Comparison of ENCODE assay signal across 14 cellular contexts in the genomic region with DNA sequence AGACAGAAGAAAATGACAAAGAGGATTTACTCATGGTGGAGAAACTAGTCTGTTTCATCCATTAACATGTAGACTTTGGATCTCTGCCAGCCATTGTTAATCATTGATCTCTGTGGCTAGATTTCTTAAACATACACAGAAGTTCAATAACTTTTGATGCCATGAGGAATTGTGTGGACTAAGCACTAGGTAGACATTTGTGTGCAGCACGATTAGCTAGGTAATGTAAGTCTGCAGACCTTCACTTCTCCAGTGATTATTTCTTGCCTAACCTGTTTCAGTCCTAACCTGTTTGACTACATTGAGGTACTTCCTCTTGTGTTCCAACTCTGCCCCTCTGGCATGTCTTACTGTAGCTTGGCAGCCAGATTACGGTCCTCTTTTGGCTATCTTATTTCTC.
A peak's percentile ranks its signal among the peaks of the same experiment; 100 is the strongest.
DNase-seq lines count a peak whose midpoint lies in the region; ATAC-seq and TF ChIP-seq lines count a peak whose summit lies in the region.
"Had no signal": no experiment of that assay in that cellular context is flagged by ENCODE, and none has a peak within 500 bp of the region (broad histone marks: within the 10 kb centered on the region; RNA-seq: fewer than 3 reads in every experiment).

No MANE protein-coding gene starts in this region.

- no peak overlapping the region for H3K4me3 Mint-ChIP-seq in MCF 10A (ENCODE audit: unreplicated experiment)

- H3K4me3 ChIP-seq in breast epithelium (no peak overlapping the region), colonic mucosa (no peak overlapping the region)
- H3K4me3 ChIP-seq: ovary, suprapubic skin had no signal

- ATAC-seq in left lobe of liver (peak; percentile 39), HG03378 (IDR thresholded peaks at IDR 0.05; ENCODE audit: unreplicated experiment) (no peak)

- H3K36me3 ChIP-seq in breast epithelium (no peaks in the 10 kb centered on the region), colonic mucosa (no peaks in the 10 kb centered on the region)
- H3K36me3 ChIP-seq: ovary, suprapubic skin had no signal

- intact Hi-C loops in MCF 10A (cut with micrococcal nuclease), result no loop called here
- intact Hi-C loops in breast epithelium (cut with DNase I; ENCODE audit: low total_unique reads), result no loop called here
- intact Hi-C loops in colonic mucosa (cut with DNase I), result no loop called here

- TF ChIP-seq CTCF in MCF 10A (IDR thresholded peaks at IDR 0.05; ENCODE audit: unreplicated experiment) (no peak), breast epithelium (IDR thresholded peaks at IDR 0.05) (no peak), colonic mucosa (IDR thresholded peaks at IDR 0.05) (no peak), GM13977 (IDR thresholded peaks at IDR 0.05; ENCODE audit: extremely low read depth, insufficient read depth, missing control alignments) (no peak)

- H3K4me1 ChIP-seq in breast epithelium (no peaks in the 10 kb centered on the region), colonic mucosa (no peaks in the 10 kb centered on the region)
- H3K4me1 ChIP-seq: suprapubic skin had no signal

- no peaks in the 10 kb centered on the region for H3K27me3 ChIP-seq in breast epithelium
- H3K27me3 ChIP-seq in colonic mucosa, result no peaks in the 10 kb centered on the region
- H3K27me3 ChIP-seq: ovary, suprapubic skin had no signal

- no peak for TF ChIP-seq POLR2A in breast epithelium (IDR thresholded peaks at IDR 0.05)

- POLR2A ChIA-PET in MCF 10A (lab: Yijun Ruan, JAX), result no interaction called here

- no peaks in the 10 kb centered on the region for H3K4me1 Mint-ChIP-seq in MCF 10A (ENCODE audit: insufficient read depth, unreplicated experiment)

- H3K9ac ChIP-seq in colonic mucosa (ENCODE audit: low read depth in 2 of 2, low read length in 2 of 2), result no peak overlapping the region

- in situ Hi-C loops in GM13977 (cut with MboI; ENCODE audit: low pct_unique_long_range_greater_than_20kb, low sequenced_read_pairs, unreplicated experiment), result no loop called here

- no peaks in the 10 kb centered on the region for H3K36me3 Mint-ChIP-seq in MCF 10A (ENCODE audit: insufficient read depth, unreplicated experiment)

- DNase-seq in MCF 10A (ENCODE audit: unreplicated experiment), result peak; percentile 11
- no peak for DNase-seq in breast epithelium (ENCODE audit: low spot score in 2 of 2)
- peak; percentile 26 for DNase-seq in colonic mucosa
- no peak for DNase-seq in left lobe of liver (ENCODE audit: low spot score)
- peak; percentile 54 for DNase-seq in ureter (ENCODE audit: low spot score)
- no peak for DNase-seq in GM13977 (ENCODE audit: low spot score)
- DNase-seq in activated naive CD4-positive, alpha-beta T cell (lab: John Stamatoyannopoulos, UW), result no peak
- DNase-seq: activated T-cell treated with anti-CD3 and anti-CD28 coated beads, Interleukin-2, amount 50 U/mL, for 48 hours; midbrain; NCI-H2171; ovary had no signal

- H3K27ac ChIP-seq in breast epithelium (no peak overlapping the region), colonic mucosa (no peak overlapping the region)
- H3K27ac ChIP-seq: HL-60, ovary, suprapubic skin had no signal

- CTCF ChIA-PET in MCF 10A (lab: Yijun Ruan, JAX), result no interaction called here

- H3K27me3 Mint-ChIP-seq in MCF 10A (ENCODE audit: insufficient read depth, unreplicated experiment), result peaks cover 48% of the 10 kb centered on the region

- no TSS peak for BruUV-seq in MCF 10A (replicated peaks; lab: Mats Ljungman, UMichigan)

- H3K9me3 ChIP-seq in breast epithelium (no peaks in the 10 kb centered on the region), colonic mucosa (no peaks in the 10 kb centered on the region)
- H3K9me3 ChIP-seq: ovary, suprapubic skin had no signal

- H3K9me3 Mint-ChIP-seq in MCF 10A (ENCODE audit: unreplicated experiment), result no peaks in the 10 kb centered on the region

- no peak overlapping the region for H3K27ac Mint-ChIP-seq in MCF 10A (ENCODE audit: low read depth, unreplicated experiment)

Comparison
In these comparisons a context has a peak if more than half of its experiments do, and no peak if none do; other contexts are left out.
1. DNase-seq: peak in MCF 10A (single experiment), colonic mucosa (single experiment) and ureter (single experiment); none in breast epithelium (0 of 2), left lobe of liver (single experiment), GM13977 (single experiment) and activated naive CD4-positive, alpha-beta T cell (0 of 4).